10 cellular contexts compared by ENCODE assay signal in the genomic region with DNA sequence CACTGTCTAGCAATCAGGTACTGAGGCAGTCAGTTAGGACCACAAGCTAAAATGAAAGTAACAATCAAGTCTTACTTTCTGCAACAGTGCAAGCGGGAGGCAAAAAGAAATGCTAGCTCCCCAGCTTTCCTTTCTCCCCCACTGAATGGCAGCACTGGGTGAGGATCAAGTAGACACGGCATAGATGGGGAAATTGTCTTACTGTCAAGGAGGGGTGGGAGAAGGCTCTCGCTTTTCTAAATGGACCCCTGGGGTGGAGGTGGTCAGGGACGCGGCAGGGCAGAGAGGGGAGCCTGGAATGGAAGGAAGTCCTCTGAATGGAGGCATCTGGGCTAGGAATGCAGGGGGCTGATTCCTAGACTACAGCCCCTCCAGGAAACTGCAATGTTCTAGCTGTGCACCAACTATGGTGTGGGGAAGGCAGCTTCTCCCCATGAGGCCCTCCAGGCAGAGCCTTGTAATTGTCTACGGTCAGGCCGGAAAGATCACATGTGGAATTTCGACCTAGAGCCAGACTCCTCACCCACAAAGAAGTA. TPM values are rescaled to one million over a fixed set of nuclear protein-coding genes. Genes with fewer than 3 reads are reported as not detected.
DNase-seq lines count a peak whose midpoint lies in the region; ATAC-seq, FAIRE-seq and TF ChIP-seq lines count a peak whose summit lies in the region.
"Had no signal": no experiment of that assay in that cellular context is flagged by ENCODE, and none has a peak within 500 bp of the region (broad histone marks: within the 10 kb centered on the region; RNA-seq: fewer than 3 reads in every experiment).

No MANE protein-coding gene starts in this region.

- 0 out of 2 replicates have a peak overlapping the region, but pooled peaks have one; percentile 14 for H2AK5ac ChIP-seq in H1 (ENCODE audit: low read depth, low read length)

- peak overlapping the region; percentile 87 for H4K8ac ChIP-seq in H1 (ENCODE audit: extremely low read depth, insufficient read depth, low read length)

- no peak overlapping the region for H3K23ac ChIP-seq in H1 (ENCODE audit: insufficient read length)

- no peak overlapping the region for H3K4ac ChIP-seq in H1 (replicated peaks; ENCODE audit: insufficient read length, low read depth, low read length)

- H3K18ac ChIP-seq in H1 (ENCODE audit: extremely low read depth, low read length): peak overlapping the region; percentile 60; the same call in 1 of the 2 replicates

- POLR2A ChIA-PET in H1 (lab: Charles Lee; ENCODE audit: partially characterized antibody): interaction anchor here (0.6 to 1.8 kb wide), 8 partner anchors 11 to 122 kb away, joined by 3 to 10 read pairs (median 4); a partner anchor contains a TSS

- H3K4me3 Mint-ChIP-seq in natural killer cell treated with Interleukin-12 subunit alpha and Interleukin-12 subunit beta and Interleukin-15 and Interleukin-18, amount 100 ng/mL, for 72 hours: peak overlapping the region; percentile 57

- peak overlapping the region in 1 of 2 donors; percentile 44 for H3K27ac Mint-ChIP-seq in natural killer cell treated with Interleukin-12 subunit alpha and Interleukin-12 subunit beta and Interleukin-15 and Interleukin-18, amount 100 ng/mL, for 72 hours

- H3K4me1 Mint-ChIP-seq in natural killer cell treated with Interleukin-12 subunit alpha and Interleukin-12 subunit beta and Interleukin-15 and Interleukin-18, amount 100 ng/mL, for 72 hours (ENCODE audit: low read depth in 2 of 2): peaks cover 25% of the 10 kb centered on the region in 2 donors

- peak overlapping the region in 2 of 4 experiments; percentile 7 to 39; a peak in 3 of 8 replicates for H3K4me3 ChIP-seq in H1 (ENCODE audit: extremely low read depth in 1 of 4, insufficient read depth in 2 of 4, low read depth in 3 of 4, low read length in 4 of 4)

- H4K5ac ChIP-seq in H1 (ENCODE audit: insufficient read length, low read depth, low read length): peak overlapping the region; percentile 3

- H3K23me2 ChIP-seq in H1 (ENCODE audit: low read depth, low read length): no peaks in the 10 kb centered on the region

- no peaks in the 10 kb centered on the region for H3K27me3 Mint-ChIP-seq in natural killer cell treated with Interleukin-12 subunit alpha and Interleukin-12 subunit beta and Interleukin-15 and Interleukin-18, amount 100 ng/mL, for 72 hours

- no peaks in the 10 kb centered on the region for H3K9me3 Mint-ChIP-seq in natural killer cell treated with Interleukin-12 subunit alpha and Interleukin-12 subunit beta and Interleukin-15 and Interleukin-18, amount 100 ng/mL, for 72 hours

- no peaks in the 10 kb centered on the region for H3K9me3 ChIP-seq in H1 (ENCODE audit: insufficient read depth in 2 of 2, low read depth in 1 of 2, low read length in 1 of 2)

- peak overlapping the region; percentile 86; the same call in 1 of the 2 replicates for H2BK12ac ChIP-seq in H1 (ENCODE audit: low read depth, low read length)

- no peak for TF ChIP-seq EP300 in H1 (IDR thresholded peaks at IDR 0.05; ENCODE audit: borderline replicate concordance in 1 of 2, low read depth in 2 of 2, low read length in 2 of 2)

- no peaks in the 10 kb centered on the region for H3K79me1 ChIP-seq in H1 (ENCODE audit: low read depth, low read length)

- CTCF ChIA-PET in H1 (lab: Charles Lee; ENCODE audit: partially characterized antibody): interaction anchor here (1.0 to 2.2 kb wide), 4 partner anchors 10 to 435 kb away, joined by 3 to 6 read pairs (median 4); no protein-coding TSS in a partner anchor

- H3K4me1 ChIP-seq in H1 (replicated peaks in 1 of 4; ENCODE audit: control insufficient read depth in 3 of 4, insufficient read depth in 4 of 4, low read length in 3 of 4): peaks cover 0 to 13% (median 9%) of the 10 kb centered on the region in 4 experiments; a peak in 6 of 7 replicates

- H2BK20ac ChIP-seq in H1 (ENCODE audit: low read length): no peak overlapping the region

- no peaks in the 10 kb centered on the region for H4K20me1 ChIP-seq in H1 (replicated peaks in 1 of 2; ENCODE audit: control insufficient read depth in 1 of 2, insufficient read depth in 2 of 2, low read length in 2 of 2)

- peak overlapping the region; percentile 52 for H4K91ac ChIP-seq in H1 (replicated peaks; ENCODE audit: insufficient read length, low read length)

- no peaks in the 10 kb centered on the region for H3K27me3 ChIP-seq in H1 (replicated peaks in 1 of 4; ENCODE audit: control insufficient read depth in 3 of 4, extremely low read depth in 1 of 4, insufficient read depth in 3 of 4, low read length in 3 of 4)

- no peaks in the 10 kb centered on the region for H3K36me3 ChIP-seq in H1 (ENCODE audit: control insufficient read depth in 2 of 4, insufficient read depth in 4 of 4, low read length in 3 of 4)

- peak in 1 of 3 experiments; percentile 9; a peak in 1 of 4 replicates for TF ChIP-seq CTCF in H1 (IDR thresholded peaks at IDR 0.05; ENCODE audit: control extremely low read depth in 1 of 3, insufficient read depth in 1 of 3, low read depth in 1 of 3, low read length in 3 of 3)

- DNase-seq in D341Med (ENCODE audit: low spot score) (peak; percentile 28), NCI-H2227 (lab: John Stamatoyannopoulos, UW; ENCODE audit: unreplicated experiment) (peak; percentile 56), H1 (ENCODE audit: low read depth in 1 of 2, low spot score in 2 of 2) (peak in 1 of 2 experiments; percentile 55), SW 1271 (lab: John Stamatoyannopoulos, UW) (no peak), NCI-H1105 (lab: John Stamatoyannopoulos, UW) (no peak), frontal cortex (ENCODE audit: low spot score in 2 of 2) (no peak)
- no peak for DNase-seq in natural killer cell treated with Interleukin-12 subunit alpha and Interleukin-12 subunit beta and Interleukin-15 and Interleukin-18, amount 100 ng/mL, for 72 hours (ENCODE audit: low spot score)
- no peak for DNase-seq in effector CD4-positive, alpha-beta T cell
- DNase-seq: left ventricle myocardium superior, MM.1S had no signal

- H3K56ac ChIP-seq in H1 (replicated peaks; ENCODE audit: insufficient read length, low read depth, low read length): no peak overlapping the region

- TF ChIP-seq RAD21 in H1 (IDR thresholded peaks at IDR 0.05 in 1 of 2, conservative IDR thresholded peaks at IDR 0.05 in 1 of 2; ENCODE audit: low read depth in 2 of 2, low read length in 2 of 2): no peak; a peak in 2 of 4 replicates

- H3K27ac ChIP-seq in H1 (ENCODE audit: low read depth, low read length): peak overlapping the region; percentile 68

- H2BK15ac ChIP-seq in H1 (ENCODE audit: low read length): no peak overlapping the region

- no peak overlapping the region for H2BK120ac ChIP-seq in H1 (replicated peaks; ENCODE audit: low read depth, low read length)

- no peaks in the 10 kb centered on the region for H3K36me3 Mint-ChIP-seq in natural killer cell treated with Interleukin-12 subunit alpha and Interleukin-12 subunit beta and Interleukin-15 and Interleukin-18, amount 100 ng/mL, for 72 hours

- FAIRE-seq in H1 (lab: Jason Lieb, UNC): no peak
- no peak for FAIRE-seq in frontal cortex (lab: Jason Lieb, UNC)

- TF ChIP-seq POLR2A in H1 (IDR thresholded peaks at IDR 0.05; ENCODE audit: control extremely low read depth in 1 of 2, low read depth in 2 of 2, low read length in 2 of 2): no peak

- peak overlapping the region; percentile 49 to 53 for H3K4me2 ChIP-seq in H1 (ENCODE audit: insufficient read depth in 1 of 2, low read depth in 2 of 2, low read length in 2 of 2)

- peak overlapping the region; percentile 84 for H2BK5ac ChIP-seq in H1 (ENCODE audit: low read depth, low read length)

- H3K14ac ChIP-seq in H1 (ENCODE audit: insufficient read length): no peak overlapping the region

- H2AFZ ChIP-seq in H1 (ENCODE audit: low read length): no peak overlapping the region

- peaks cover 0 to 88% of the 10 kb centered on the region in 2 experiments; a peak in 3 of 4 replicates for H3K79me2 ChIP-seq in H1 (ENCODE audit: control insufficient read depth in 1 of 2, insufficient read depth in 2 of 2, low read length in 2 of 2)

- H3K9ac ChIP-seq in H1 (replicated peaks in 1 of 4; ENCODE audit: extremely low read depth in 1 of 4, low read depth in 3 of 4, low read length in 3 of 4): no peak overlapping the region

- WGBS in H1 (ENCODE audit: extremely low coverage in 1 of 2, insufficient coverage in 1 of 2, insufficient read length in 1 of 2, insufficient replicate concordance in 2 of 2, low coverage in 1 of 2, low lambda C conversion rate in 2 of 2, missing lambda C conversion rate in 1 of 2), 2 experiments: 30% methylated on average over 8 of the region's 8 CpGs; no CpG with 5 or more reads in 1 of the 2 experiments

- peak; percentile 44 to 53 for ATAC-seq in natural killer cell treated with Interleukin-12 subunit alpha and Interleukin-12 subunit beta and Interleukin-15 and Interleukin-18, amount 100 ng/mL, for 72 hours
- ATAC-seq: left ventricle myocardium superior had no signal

TF ChIP-seq in H1, 55 proteins besides CTCF, POLR2A, EP300 and RAD21 (continues in another document):
- TF ChIP-seq CREB1 (IDR thresholded peaks at IDR 0.05) (no peak), RNF2 (IDR thresholded peaks at IDR 0.05; ENCODE audit: borderline replicate concordance, low read depth, low read length, missing control alignments, poor library complexity, severe bottlenecking) (no peak)

RNA-seq across cellular contexts. Expression of a gene that starts 24.3 kb away (rescaled TPM):
- total RNA-seq in H1 (2021; fragmentation: NEBNext Ultra II Directional; extraction: Animal tissue kit (Norgen Biotek cat#: 25700)): 72.9 and 79.7 TPM in 2 replicates
- 10.0 and 17.6 TPM in 2 replicates for polyA plus RNA-seq in H1 (2011; rRNA removed)
- 25.2 TPM for polyA plus RNA-seq in H1 (2011; cell fraction: cytosol; rRNA removed)
- polyA plus RNA-seq in H1 (2011; cell fraction: nucleus; rRNA removed): 8.3 TPM
- polyA plus RNA-seq in H1 (2012, experiment 1 of 2): 21.2 to 50.0 TPM (median 27.4 TPM) in 4 replicates
- 5.7 TPM for polyA plus RNA-seq in H1 (2012, experiment 2 of 2)
- 38.2 TPM for polyA plus RNA-seq in H1 (2013, experiment 1 of 2)
- polyA plus RNA-seq in H1 (2013, experiment 2 of 2): 40.1 TPM
- 25.7 and 30.1 TPM in 2 replicates for polyA minus RNA-seq in H1 (2011; rRNA and poly(A)+ RNA removed)
- 18.0 TPM for polyA minus RNA-seq in H1 (2011; cell fraction: cytosol; rRNA and poly(A)+ RNA removed)
- polyA minus RNA-seq in H1 (2011; cell fraction: nucleus; rRNA and poly(A)+ RNA removed): 38.3 TPM
- total RNA-seq in natural killer cell treated with Interleukin-12 subunit alpha and Interleukin-12 subunit beta and Interleukin-15 and Interleukin-18, amount 100 ng/mL, for 72 hours: 10 to 100 TPM; 16.0 to 35.6 TPM
- 23.2 TPM for total RNA-seq in frontal cortex

RNA-seq across cellular contexts. Expression of a gene that starts 24.5 kb away (rescaled TPM):
- total RNA-seq in H1 (2021; fragmentation: NEBNext Ultra II Directional; extraction: Animal tissue kit (Norgen Biotek cat#: 25700)): 26.1 and 30.0 TPM in 2 replicates
- 7.9 and 10.7 TPM in 2 replicates for polyA plus RNA-seq in H1 (2011; rRNA removed)
- 14.3 TPM for polyA plus RNA-seq in H1 (2011; cell fraction: cytosol; rRNA removed)
- polyA plus RNA-seq in H1 (2011; cell fraction: nucleus; rRNA removed): 9.4 TPM
- 10.0 to 20.1 TPM (median 11.9 TPM) in 4 replicates for polyA plus RNA-seq in H1 (2012, experiment 1 of 2)
- polyA plus RNA-seq in H1 (2012, experiment 2 of 2): 1.1 TPM
- 16.5 TPM for polyA plus RNA-seq in H1 (2013, experiment 1 of 2)
- polyA plus RNA-seq in H1 (2013, experiment 2 of 2): 14.3 TPM
- polyA minus RNA-seq in H1 (2011; rRNA and poly(A)+ RNA removed): 30.2 and 35.6 TPM in 2 replicates
- 21.9 TPM for polyA minus RNA-seq in H1 (2011; cell fraction: cytosol; rRNA and poly(A)+ RNA removed)
- 41.8 TPM for polyA minus RNA-seq in H1 (2011; cell fraction: nucleus; rRNA and poly(A)+ RNA removed)
- total RNA-seq in natural killer cell treated with Interleukin-12 subunit alpha and Interleukin-12 subunit beta and Interleukin-15 and Interleukin-18, amount 100 ng/mL, for 72 hours: 10 to 100 TPM; 12.4 to 17.5 TPM
- 70.5 TPM for total RNA-seq in frontal cortex

Comparison
In these comparisons a context has a peak if more than half of its experiments do, and no peak if none do; other contexts are left out.
1. DNase-seq: peak in D341Med (single experiment) and NCI-H2227 (single experiment); none in natural killer cell treated with Interleukin-12 subunit alpha and Interleukin-12 subunit beta and Interleukin-15 and Interleukin-18, amount 100 ng/mL, for 72 hours (single experiment), SW 1271 (0 of 2), NCI-H1105 (single experiment), frontal cortex (0 of 2) and effector CD4-positive, alpha-beta T cell (single experiment).